In the genomic region with DNA sequence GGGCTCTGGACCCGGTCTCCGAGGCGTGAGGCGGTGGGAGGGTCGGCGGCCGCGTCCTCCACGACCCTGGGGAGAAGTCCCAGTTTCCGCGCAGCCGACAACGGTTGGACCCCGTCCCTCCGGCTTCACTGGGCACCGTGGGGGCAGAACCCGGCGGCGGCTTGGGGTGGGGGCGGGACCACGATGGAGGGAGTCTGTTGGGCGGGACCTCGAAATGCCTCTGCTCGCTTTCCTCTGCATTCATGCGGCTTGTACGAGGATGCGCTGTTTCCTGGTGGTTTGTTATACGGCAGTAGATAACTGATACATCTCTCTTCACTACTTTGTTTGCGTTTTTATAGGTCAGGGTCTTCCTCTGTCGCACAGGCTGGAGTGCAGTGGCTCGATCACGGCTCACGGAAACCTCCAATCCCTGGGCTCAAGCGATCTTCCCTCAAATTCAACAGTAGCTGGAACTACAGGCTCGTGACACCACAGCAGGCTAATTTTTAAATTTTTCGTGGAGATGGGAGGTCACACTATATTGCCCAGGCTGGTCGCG, we compare ENCODE assay signal across 1 cellular context.
TF ChIP-seq lines count a peak whose summit lies in the region.

No MANE protein-coding gene starts in this region.

TF ChIP-seq in HEK293, 187 proteins besides CTCF, POLR2A, EP300 and RAD21 (continued from another document):
- TF ChIP-seq PRDM10 (tag by site-specific recombination; IDR thresholded peaks at IDR 0.05) (no peak), ZNF2 (tag by site-specific recombination; IDR thresholded peaks at IDR 0.05) (no peak), ZNF501 (tag by site-specific recombination; IDR thresholded peaks at IDR 0.05) (no peak), HOXA7 (CRISPR knock-in tag; IDR thresholded peaks at IDR 0.05; ENCODE audit: borderline replicate concordance) (no peak), ZNF23 (tag by site-specific recombination; IDR thresholded peaks at IDR 0.05; ENCODE audit: borderline replicate concordance) (no peak), ZNF76 (tag by site-specific recombination; IDR thresholded peaks at IDR 0.05; ENCODE audit: borderline replicate concordance, low read depth) (no peak), ZNF398 (tag by site-specific recombination; IDR thresholded peaks at IDR 0.05) (no peak), SALL2 (tag by site-specific recombination; IDR thresholded peaks at IDR 0.05; ENCODE audit: borderline replicate concordance) (no peak), ZNF629 (tag by site-specific recombination; IDR thresholded peaks at IDR 0.05) (no peak), KLF10 (tag by site-specific recombination; IDR thresholded peaks at IDR 0.05) (no peak), ZBTB26 (tag by site-specific recombination; optimal IDR thresholded peaks at IDR 0.05) (no peak), ZNF112 (tag by site-specific recombination; IDR thresholded peaks at IDR 0.05) (no peak), REST (tag by site-specific recombination; IDR thresholded peaks at IDR 0.05) (no peak), ZFP37 (tag by site-specific recombination; IDR thresholded peaks at IDR 0.05) (no peak), YY2 (tag by site-specific recombination; IDR thresholded peaks at IDR 0.05) (no peak)
- TF ChIP-seq, protein P1, sequence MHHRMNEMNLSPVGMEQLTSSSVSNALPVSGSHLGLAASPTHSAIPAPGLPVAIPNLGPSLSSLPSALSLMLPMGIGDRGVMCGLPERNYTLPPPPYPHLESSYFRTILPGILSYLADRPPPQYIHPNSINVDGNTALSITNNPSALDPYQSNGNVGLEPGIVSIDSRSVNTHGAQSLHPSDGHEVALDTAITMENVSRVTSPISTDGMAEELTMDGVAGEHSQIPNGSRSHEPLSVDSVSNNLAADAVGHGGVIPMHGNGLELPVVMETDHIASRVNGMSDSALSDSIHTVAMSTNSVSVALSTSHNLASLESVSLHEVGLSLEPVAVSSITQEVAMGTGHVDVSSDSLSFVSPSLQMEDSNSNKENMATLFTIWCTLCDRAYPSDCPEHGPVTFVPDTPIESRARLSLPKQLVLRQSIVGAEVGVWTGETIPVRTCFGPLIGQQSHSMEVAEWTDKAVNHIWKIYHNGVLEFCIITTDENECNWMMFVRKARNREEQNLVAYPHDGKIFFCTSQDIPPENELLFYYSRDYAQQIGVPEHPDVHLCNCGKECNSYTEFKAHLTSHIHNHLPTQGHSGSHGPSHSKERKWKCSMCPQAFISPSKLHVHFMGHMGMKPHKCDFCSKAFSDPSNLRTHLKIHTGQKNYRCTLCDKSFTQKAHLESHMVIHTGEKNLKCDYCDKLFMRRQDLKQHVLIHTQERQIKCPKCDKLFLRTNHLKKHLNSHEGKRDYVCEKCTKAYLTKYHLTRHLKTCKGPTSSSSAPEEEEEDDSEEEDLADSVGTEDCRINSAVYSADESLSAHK (tag by site-specific recombination; IDR thresholded peaks at IDR 0.05), result no peak
